In the genomic region with DNA sequence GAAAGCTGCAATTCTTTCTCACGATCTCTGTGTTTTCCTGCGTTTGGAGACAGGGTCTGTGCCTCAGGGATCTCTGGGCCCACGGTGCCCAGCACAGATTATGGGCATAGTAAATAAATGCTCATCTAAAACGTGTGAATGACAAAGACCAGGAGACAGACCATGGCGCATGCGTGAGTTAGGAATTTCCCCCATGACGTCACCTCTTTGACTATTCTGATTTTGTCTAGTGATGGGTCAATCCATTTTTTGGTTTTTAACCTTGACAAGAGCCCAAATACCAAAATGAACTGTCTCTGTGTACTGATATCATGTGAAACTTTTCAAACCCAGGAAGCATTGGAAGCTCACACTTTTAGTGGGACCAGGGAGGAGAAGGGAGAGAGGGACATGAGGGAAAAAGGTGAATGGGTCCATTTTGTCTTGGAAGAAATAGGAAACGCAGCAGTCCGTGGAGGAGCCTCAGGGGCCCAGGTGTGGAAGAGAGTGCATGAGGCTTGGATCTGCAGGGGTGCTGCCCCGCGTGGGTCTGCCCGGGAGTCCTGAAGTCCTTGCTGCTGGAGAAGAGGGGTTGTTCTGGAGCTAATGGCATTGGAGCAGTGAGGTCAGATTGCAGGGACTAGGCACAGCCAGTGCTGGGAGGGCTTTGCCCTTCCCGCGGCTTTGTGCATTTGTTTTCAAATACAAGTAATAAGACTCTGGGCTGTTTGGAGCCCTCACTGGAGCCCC, we compare ENCODE assay signal across 1 cellular context.
TF ChIP-seq lines count a peak whose summit lies in the region.

No MANE protein-coding gene starts in this region.

TF ChIP-seq in K562, 482 proteins besides CTCF, POLR2A, EP300 and RAD21 (continued from another document):
- TF ChIP-seq, protein P1, sequence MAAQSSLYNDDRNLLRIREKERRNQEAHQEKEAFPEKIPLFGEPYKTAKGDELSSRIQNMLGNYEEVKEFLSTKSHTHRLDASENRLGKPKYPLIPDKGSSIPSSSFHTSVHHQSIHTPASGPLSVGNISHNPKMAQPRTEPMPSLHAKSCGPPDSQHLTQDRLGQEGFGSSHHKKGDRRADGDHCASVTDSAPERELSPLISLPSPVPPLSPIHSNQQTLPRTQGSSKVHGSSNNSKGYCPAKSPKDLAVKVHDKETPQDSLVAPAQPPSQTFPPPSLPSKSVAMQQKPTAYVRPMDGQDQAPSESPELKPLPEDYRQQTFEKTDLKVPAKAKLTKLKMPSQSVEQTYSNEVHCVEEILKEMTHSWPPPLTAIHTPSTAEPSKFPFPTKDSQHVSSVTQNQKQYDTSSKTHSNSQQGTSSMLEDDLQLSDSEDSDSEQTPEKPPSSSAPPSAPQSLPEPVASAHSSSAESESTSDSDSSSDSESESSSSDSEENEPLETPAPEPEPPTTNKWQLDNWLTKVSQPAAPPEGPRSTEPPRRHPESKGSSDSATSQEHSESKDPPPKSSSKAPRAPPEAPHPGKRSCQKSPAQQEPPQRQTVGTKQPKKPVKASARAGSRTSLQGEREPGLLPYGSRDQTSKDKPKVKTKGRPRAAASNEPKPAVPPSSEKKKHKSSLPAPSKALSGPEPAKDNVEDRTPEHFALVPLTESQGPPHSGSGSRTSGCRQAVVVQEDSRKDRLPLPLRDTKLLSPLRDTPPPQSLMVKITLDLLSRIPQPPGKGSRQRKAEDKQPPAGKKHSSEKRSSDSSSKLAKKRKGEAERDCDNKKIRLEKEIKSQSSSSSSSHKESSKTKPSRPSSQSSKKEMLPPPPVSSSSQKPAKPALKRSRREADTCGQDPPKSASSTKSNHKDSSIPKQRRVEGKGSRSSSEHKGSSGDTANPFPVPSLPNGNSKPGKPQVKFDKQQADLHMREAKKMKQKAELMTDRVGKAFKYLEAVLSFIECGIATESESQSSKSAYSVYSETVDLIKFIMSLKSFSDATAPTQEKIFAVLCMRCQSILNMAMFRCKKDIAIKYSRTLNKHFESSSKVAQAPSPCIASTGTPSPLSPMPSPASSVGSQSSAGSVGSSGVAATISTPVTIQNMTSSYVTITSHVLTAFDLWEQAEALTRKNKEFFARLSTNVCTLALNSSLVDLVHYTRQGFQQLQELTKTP (IDR thresholded peaks at IDR 0.05; ENCODE audit: low read depth in 1 of 2, partially characterized antibody in 2 of 2): no peak
- TF ChIP-seq MCM3 (IDR thresholded peaks at IDR 0.05) (no peak), ZNF253 (CRISPR knock-in tag; conservative IDR thresholded peaks at IDR 0.05) (no peak), SAFB (IDR thresholded peaks at IDR 0.05; ENCODE audit: borderline replicate concordance, low read depth, low read length) (no peak), GABPB2 (CRISPR knock-in tag; conservative IDR thresholded peaks at IDR 0.05) (no peak), JUNB (CRISPR knock-in tag; conservative IDR thresholded peaks at IDR 0.05) (no peak), ZNF124 (CRISPR knock-in tag; IDR thresholded peaks at IDR 0.05) (no peak), YBX1 (IDR thresholded peaks at IDR 0.05) (no peak), CREM (IDR thresholded peaks at IDR 0.05; ENCODE audit: low read depth) (0 out of 2 replicates have a peak, but pooled peaks have one; percentile 9), ZFX (CRISPR knock-in tag; IDR thresholded peaks at IDR 0.05) (no peak), MYNN (IDR thresholded peaks at IDR 0.05) (no peak), MYNN (CRISPR knock-in tag; IDR thresholded peaks at IDR 0.05) (no peak), ELF4 (CRISPR knock-in tag; IDR thresholded peaks at IDR 0.05) (no peak), WHSC1 (IDR thresholded peaks at IDR 0.05; ENCODE audit: low read length) (no peak), MED1 (CRISPR knock-in tag; IDR thresholded peaks at IDR 0.05; ENCODE audit: borderline replicate concordance) (no peak), MBD2 (IDR thresholded peaks at IDR 0.05; ENCODE audit: borderline replicate concordance, low read depth) (no peak), ZNF175 (CRISPR knock-in tag; IDR thresholded peaks at IDR 0.05; ENCODE audit: low read depth) (no peak), ARID2 (IDR thresholded peaks at IDR 0.05) (no peak), NCOA1 (IDR thresholded peaks at IDR 0.05; ENCODE audit: low read depth) (no peak), ZFP1 (CRISPR knock-in tag; IDR thresholded peaks at IDR 0.05) (no peak), ZNF561 (CRISPR knock-in tag; conservative IDR thresholded peaks at IDR 0.05) (no peak), ATF7 (IDR thresholded peaks at IDR 0.05) (peak; percentile 92), ATF3 (IDR thresholded peaks at IDR 0.05) (peak; percentile 86), ATF3 (CRISPR knock-in tag; conservative IDR thresholded peaks at IDR 0.05) (no peak), ZNF277 (CRISPR knock-in tag; IDR thresholded peaks at IDR 0.05; ENCODE audit: borderline replicate concordance) (no peak), PKNOX1 (IDR thresholded peaks at IDR 0.05) (no peak), NRF1 (conservative IDR thresholded peaks at IDR 0.05 in 1 of 2, IDR thresholded peaks at IDR 0.05 in 1 of 2) (peak; percentile 86 to 88), ZNF318 (IDR thresholded peaks at IDR 0.05; ENCODE audit: borderline replicate concordance in 1 of 2, low read depth in 1 of 2) (no peak), COPS2 (conservative IDR thresholded peaks at IDR 0.05) (no peak), JUND (IDR thresholded peaks at IDR 0.05; ENCODE audit: borderline replicate concordance, low read depth, low read length) (peak; percentile 27; the same call in 1 of the 2 replicates), JUND (tag; IDR thresholded peaks at IDR 0.05; ENCODE audit: borderline replicate concordance, low read depth, low read length) (peak; percentile 53; the same call in 1 of the 3 replicates), HDAC3 (IDR thresholded peaks at IDR 0.05; ENCODE audit: borderline replicate concordance, partially characterized antibody) (no peak), FOXA3 (CRISPR knock-in tag; conservative IDR thresholded peaks at IDR 0.05 in 1 of 2, IDR thresholded peaks at IDR 0.05 in 1 of 2) (no peak), NR0B1 (IDR thresholded peaks at IDR 0.05; ENCODE audit: partially characterized antibody) (no peak)
- TF ChIP-seq, protein P2, sequence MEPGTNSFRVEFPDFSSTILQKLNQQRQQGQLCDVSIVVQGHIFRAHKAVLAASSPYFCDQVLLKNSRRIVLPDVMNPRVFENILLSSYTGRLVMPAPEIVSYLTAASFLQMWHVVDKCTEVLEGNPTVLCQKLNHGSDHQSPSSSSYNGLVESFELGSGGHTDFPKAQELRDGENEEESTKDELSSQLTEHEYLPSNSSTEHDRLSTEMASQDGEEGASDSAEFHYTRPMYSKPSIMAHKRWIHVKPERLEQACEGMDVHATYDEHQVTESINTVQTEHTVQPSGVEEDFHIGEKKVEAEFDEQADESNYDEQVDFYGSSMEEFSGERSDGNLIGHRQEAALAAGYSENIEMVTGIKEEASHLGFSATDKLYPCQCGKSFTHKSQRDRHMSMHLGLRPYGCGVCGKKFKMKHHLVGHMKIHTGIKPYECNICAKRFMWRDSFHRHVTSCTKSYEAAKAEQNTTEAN (CRISPR knock-in tag; IDR thresholded peaks at IDR 0.05): no peak
